31 cellular contexts compared by ENCODE assay signal in genomic region chr2:107336536-107336935, GRCh38.
DNase-seq lines count a peak whose midpoint lies in the region; ATAC-seq and TF ChIP-seq lines count a peak whose summit lies in the region.
"Had no signal": no experiment of that assay in that cellular context is flagged by ENCODE, and none has a peak within 500 bp of the region (broad histone marks: within the 10 kb centered on the region; RNA-seq: fewer than 3 reads in every experiment).

No MANE protein-coding gene starts in this region.

- no peaks in the 10 kb centered on the region for H3K27me3 ChIP-seq in left ventricle myocardium inferior (ENCODE audit: low read depth)
- H3K27me3 ChIP-seq in tibial artery, result no peaks in the 10 kb centered on the region
- H3K27me3 ChIP-seq: gastroesophageal sphincter, neural progenitor cell, sigmoid colon, SJSA1, suprapubic skin had no signal

- H3K36me3 Mint-ChIP-seq in nephron (ENCODE audit: low read depth) (no peaks in the 10 kb centered on the region), natural killer cell (peaks cover 8% of the 10 kb centered on the region)
- H3K36me3 Mint-ChIP-seq in stimulated activated memory B cell treated with anti-CD40 and anti-IgM and Interleukin-4, amounts not matched to agents 10 μg/mL and 1 μg/mL and 100 μg/mL, for 72 hours, result no peaks in the 10 kb centered on the region
- H3K36me3 Mint-ChIP-seq: activated naive CD8-positive, alpha-beta T cell; CD14-positive monocyte; neural progenitor cell; stimulated activated effector memory CD8-positive, alpha-beta T cell treated with anti-CD3 and anti-CD28 coated beads, Interleukin-12 subunit alpha, Interleukin-12 subunit beta, amount 100 ng/mL, for 72 hours had no signal

- TF ChIP-seq CTCF in left ventricle myocardium inferior (IDR thresholded peaks at IDR 0.05; ENCODE audit: borderline replicate concordance), result no peak
- no peak for TF ChIP-seq CTCF in choroid plexus epithelial cell (conservative IDR thresholded peaks at IDR 0.05; ENCODE audit: low read depth, low read length)
- no peak for TF ChIP-seq CTCF in nephron (IDR thresholded peaks at IDR 0.05; ENCODE audit: unreplicated experiment in 3 of 3)
- no peak for TF ChIP-seq CTCF in tibial artery (IDR thresholded peaks at IDR 0.05)
- TF ChIP-seq CTCF in natural killer cell (IDR thresholded peaks at IDR 0.05), result no peak

- H3K4me3 Mint-ChIP-seq in nephron (no peak overlapping the region), natural killer cell (no peak overlapping the region)
- H3K4me3 Mint-ChIP-seq in stimulated activated memory B cell treated with anti-CD40 and anti-IgM and Interleukin-4, amounts not matched to agents 10 μg/mL and 1 μg/mL and 100 μg/mL, for 72 hours, result no peak overlapping the region
- H3K4me3 Mint-ChIP-seq: activated naive CD8-positive, alpha-beta T cell; CD14-positive monocyte; neural progenitor cell; stimulated activated effector memory CD8-positive, alpha-beta T cell treated with anti-CD3 and anti-CD28 coated beads, Interleukin-12 subunit alpha, Interleukin-12 subunit beta, amount 100 ng/mL, for 72 hours had no signal

- no peaks in the 10 kb centered on the region for H3K27me3 Mint-ChIP-seq in nephron (ENCODE audit: low read depth)
- H3K27me3 Mint-ChIP-seq in stimulated activated memory B cell treated with anti-CD40 and anti-IgM and Interleukin-4, amounts not matched to agents 10 μg/mL and 1 μg/mL and 100 μg/mL, for 72 hours, result no peaks in the 10 kb centered on the region
- H3K27me3 Mint-ChIP-seq in natural killer cell (ENCODE audit: low read depth in 2 of 2), result no peaks in the 10 kb centered on the region
- H3K27me3 Mint-ChIP-seq: activated naive CD8-positive, alpha-beta T cell had no signal

- H3K27ac Mint-ChIP-seq in nephron (peak overlapping the region; percentile 35 to 84 (median 75)), natural killer cell (no peak overlapping the region)
- H3K27ac Mint-ChIP-seq in stimulated activated memory B cell treated with anti-CD40 and anti-IgM and Interleukin-4, amounts not matched to agents 10 μg/mL and 1 μg/mL and 100 μg/mL, for 72 hours, result no peak overlapping the region
- H3K27ac Mint-ChIP-seq: activated naive CD8-positive, alpha-beta T cell; CD14-positive monocyte; neural progenitor cell; stimulated activated effector memory CD8-positive, alpha-beta T cell treated with anti-CD3 and anti-CD28 coated beads, Interleukin-12 subunit alpha, Interleukin-12 subunit beta, amount 100 ng/mL, for 72 hours had no signal

- H3K4me1 Mint-ChIP-seq in nephron (peaks cover 22% of the 10 kb centered on the region), natural killer cell (no peaks in the 10 kb centered on the region)
- no peaks in the 10 kb centered on the region for H3K4me1 Mint-ChIP-seq in stimulated activated memory B cell treated with anti-CD40 and anti-IgM and Interleukin-4, amounts not matched to agents 10 μg/mL and 1 μg/mL and 100 μg/mL, for 72 hours
- H3K4me1 Mint-ChIP-seq: CD14-positive monocyte; stimulated activated effector memory CD8-positive, alpha-beta T cell treated with anti-CD3 and anti-CD28 coated beads, Interleukin-12 subunit alpha, Interleukin-12 subunit beta, amount 100 ng/mL, for 72 hours had no signal

- intact Hi-C loops in left ventricle myocardium inferior (cut with micrococcal nuclease) (no loop called here), left cardiac atrium (cut with DNase I) (no loop called here), tibial artery (cut with DNase I; ENCODE audit: low total_unique reads) (no loop called here), natural killer cell (cut with micrococcal nuclease) (no loop called here), left colon (cut with DNase I, micrococcal nuclease) (no loop called here)

- H3K9me3 ChIP-seq in left ventricle myocardium inferior (replicated peaks) (peaks cover 14% of the 10 kb centered on the region), tibial artery (no peaks in the 10 kb centered on the region)
- H3K9me3 ChIP-seq: gastroesophageal sphincter, prostate gland, sigmoid colon, SJSA1, suprapubic skin had no signal

- no peak for DNase-seq in left ventricle myocardium inferior
- DNase-seq in left cardiac atrium, result no peak
- DNase-seq in choroid plexus epithelial cell (ENCODE audit: low read depth), result peak; percentile 11
- no peak for DNase-seq in tibial artery
- no peak for DNase-seq in natural killer cell
- no peak for DNase-seq in left colon
- DNase-seq: 8988T; activated CD4-positive, alpha-beta T cell treated with anti-CD3 and anti-CD28 coated beads for 48 hours; activated effector memory CD4-positive, alpha-beta T cell treated with anti-CD3 and anti-CD28 coated beads, Interleukin-2, amount 50 U/mL, for 16 hours; anterior cingulate cortex; central memory CD4-positive, alpha-beta T cell; dermis blood vessel endothelial cell; GM23248; IMR-90; MV-4-11; NCI-H446; NCI-H748 treated with DMSO at 0.1 percent for 48 hours; sigmoid colon; T1000; WERI-Rb-1 had no signal

- H3K36me3 ChIP-seq in left ventricle myocardium inferior (no peaks in the 10 kb centered on the region), tibial artery (no peaks in the 10 kb centered on the region)
- H3K36me3 ChIP-seq: gastroesophageal sphincter, neural progenitor cell, prostate gland, sigmoid colon, SJSA1, suprapubic skin, WERI-Rb-1 had no signal

- no peak overlapping the region for H3K4me3 ChIP-seq in left ventricle myocardium inferior
- H3K4me3 ChIP-seq in choroid plexus epithelial cell (ENCODE audit: low read depth, low read length), result no peak overlapping the region
- H3K4me3 ChIP-seq in tibial artery, result no peak overlapping the region
- H3K4me3 ChIP-seq: gastroesophageal sphincter, GM23248, neural progenitor cell, prostate gland, sigmoid colon, SJSA1, suprapubic skin had no signal

- ATAC-seq in left cardiac atrium, result no peak
- no peak for ATAC-seq in stimulated activated memory B cell treated with anti-CD40 and anti-IgM and Interleukin-4, amounts not matched to agents 10 μg/mL and 1 μg/mL and 100 μg/mL, for 72 hours
- no peak for ATAC-seq in natural killer cell
- ATAC-seq in left colon, result no peak
- ATAC-seq: esophagus mucosa; stimulated activated effector memory CD8-positive, alpha-beta T cell treated with anti-CD3 and anti-CD28 coated beads, Interleukin-12 subunit alpha, Interleukin-12 subunit beta, amount 100 ng/mL, for 72 hours had no signal

- H3K4me1 ChIP-seq in left ventricle myocardium inferior (no peaks in the 10 kb centered on the region), tibial artery (peaks cover 0 to 30% (median 11%) of the 10 kb centered on the region in 4 donors)
- H3K4me1 ChIP-seq: neural progenitor cell, prostate gland, SJSA1 had no signal

- H3K27ac ChIP-seq in left ventricle myocardium inferior (replicated peaks) (peak overlapping the region; percentile 66), tibial artery (peak overlapping the region; percentile 14 to 62)
- H3K27ac ChIP-seq: neural progenitor cell, prostate gland, SJSA1, WERI-Rb-1 had no signal

- H3K9me3 Mint-ChIP-seq in nephron (peaks cover 15% of the 10 kb centered on the region), natural killer cell (peaks cover 13 to 23% of the 10 kb centered on the region in 2 donors)
- peaks cover 6% of the 10 kb centered on the region for H3K9me3 Mint-ChIP-seq in stimulated activated memory B cell treated with anti-CD40 and anti-IgM and Interleukin-4, amounts not matched to agents 10 μg/mL and 1 μg/mL and 100 μg/mL, for 72 hours

Comparison
In these comparisons a context has a peak if more than half of its experiments do, and no peak if none do; other contexts are left out.
1. H3K27ac Mint-ChIP-seq: peak in nephron (3 of 3); none in stimulated activated memory B cell treated with anti-CD40 and anti-IgM and Interleukin-4, amounts not matched to agents 10 μg/mL and 1 μg/mL and 100 μg/mL, for 72 hours (single experiment) and natural killer cell (0 of 2).